1 cellular context compared by ENCODE assay signal in the genomic region with DNA sequence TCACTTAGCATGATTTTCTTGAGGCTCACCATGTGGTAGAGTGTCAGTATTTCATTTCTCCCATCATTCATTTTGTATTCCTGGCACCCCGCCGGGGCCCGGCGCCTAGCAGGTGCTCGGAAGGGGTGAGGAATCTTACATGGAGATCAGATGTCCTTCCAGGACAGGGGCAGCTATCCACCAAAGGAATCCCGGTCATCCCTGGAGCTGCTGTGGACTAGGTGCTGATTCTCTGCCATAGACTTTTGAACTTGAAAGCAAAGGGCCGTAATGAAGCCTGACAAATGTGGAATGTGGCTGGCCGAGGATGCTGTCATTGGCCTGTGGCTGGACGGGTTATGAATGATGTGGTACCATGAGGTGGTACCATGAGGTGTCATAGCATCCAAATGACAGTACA.
TF ChIP-seq lines count a peak whose summit lies in the region.

No MANE protein-coding gene starts in this region.

TF ChIP-seq in HEK293, 187 proteins besides CTCF, POLR2A, EP300 and RAD21 (continued from another document):
- TF ChIP-seq, protein P1, sequence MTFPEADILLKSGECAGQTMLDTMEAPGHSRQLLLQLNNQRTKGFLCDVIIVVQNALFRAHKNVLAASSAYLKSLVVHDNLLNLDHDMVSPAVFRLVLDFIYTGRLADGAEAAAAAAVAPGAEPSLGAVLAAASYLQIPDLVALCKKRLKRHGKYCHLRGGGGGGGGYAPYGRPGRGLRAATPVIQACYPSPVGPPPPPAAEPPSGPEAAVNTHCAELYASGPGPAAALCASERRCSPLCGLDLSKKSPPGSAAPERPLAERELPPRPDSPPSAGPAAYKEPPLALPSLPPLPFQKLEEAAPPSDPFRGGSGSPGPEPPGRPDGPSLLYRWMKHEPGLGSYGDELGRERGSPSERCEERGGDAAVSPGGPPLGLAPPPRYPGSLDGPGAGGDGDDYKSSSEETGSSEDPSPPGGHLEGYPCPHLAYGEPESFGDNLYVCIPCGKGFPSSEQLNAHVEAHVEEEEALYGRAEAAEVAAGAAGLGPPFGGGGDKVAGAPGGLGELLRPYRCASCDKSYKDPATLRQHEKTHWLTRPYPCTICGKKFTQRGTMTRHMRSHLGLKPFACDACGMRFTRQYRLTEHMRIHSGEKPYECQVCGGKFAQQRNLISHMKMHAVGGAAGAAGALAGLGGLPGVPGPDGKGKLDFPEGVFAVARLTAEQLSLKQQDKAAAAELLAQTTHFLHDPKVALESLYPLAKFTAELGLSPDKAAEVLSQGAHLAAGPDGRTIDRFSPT (tag by site-specific recombination; IDR thresholded peaks at IDR 0.05): no peak
- TF ChIP-seq ZFP3 (tag by site-specific recombination; IDR thresholded peaks at IDR 0.05; ENCODE audit: low read depth) (no peak), ZNF48 (tag by site-specific recombination; IDR thresholded peaks at IDR 0.05) (no peak), PRDM1 (tag by site-specific recombination; IDR thresholded peaks at IDR 0.05) (0 out of 2 replicates have a peak, but pooled peaks have one; percentile 13), ZNF600 (tag by site-specific recombination; IDR thresholded peaks at IDR 0.05) (peak; percentile 62; the same call in 1 of the 2 replicates), SP2 (tag by site-specific recombination; IDR thresholded peaks at IDR 0.05) (no peak), ZNF558 (tag by site-specific recombination; IDR thresholded peaks at IDR 0.05) (no peak), ZIC2 (tag by site-specific recombination; IDR thresholded peaks at IDR 0.05) (peak; percentile 27; the same call in 1 of the 2 replicates)
